8 cellular contexts compared by ENCODE assay signal in the genomic region with DNA sequence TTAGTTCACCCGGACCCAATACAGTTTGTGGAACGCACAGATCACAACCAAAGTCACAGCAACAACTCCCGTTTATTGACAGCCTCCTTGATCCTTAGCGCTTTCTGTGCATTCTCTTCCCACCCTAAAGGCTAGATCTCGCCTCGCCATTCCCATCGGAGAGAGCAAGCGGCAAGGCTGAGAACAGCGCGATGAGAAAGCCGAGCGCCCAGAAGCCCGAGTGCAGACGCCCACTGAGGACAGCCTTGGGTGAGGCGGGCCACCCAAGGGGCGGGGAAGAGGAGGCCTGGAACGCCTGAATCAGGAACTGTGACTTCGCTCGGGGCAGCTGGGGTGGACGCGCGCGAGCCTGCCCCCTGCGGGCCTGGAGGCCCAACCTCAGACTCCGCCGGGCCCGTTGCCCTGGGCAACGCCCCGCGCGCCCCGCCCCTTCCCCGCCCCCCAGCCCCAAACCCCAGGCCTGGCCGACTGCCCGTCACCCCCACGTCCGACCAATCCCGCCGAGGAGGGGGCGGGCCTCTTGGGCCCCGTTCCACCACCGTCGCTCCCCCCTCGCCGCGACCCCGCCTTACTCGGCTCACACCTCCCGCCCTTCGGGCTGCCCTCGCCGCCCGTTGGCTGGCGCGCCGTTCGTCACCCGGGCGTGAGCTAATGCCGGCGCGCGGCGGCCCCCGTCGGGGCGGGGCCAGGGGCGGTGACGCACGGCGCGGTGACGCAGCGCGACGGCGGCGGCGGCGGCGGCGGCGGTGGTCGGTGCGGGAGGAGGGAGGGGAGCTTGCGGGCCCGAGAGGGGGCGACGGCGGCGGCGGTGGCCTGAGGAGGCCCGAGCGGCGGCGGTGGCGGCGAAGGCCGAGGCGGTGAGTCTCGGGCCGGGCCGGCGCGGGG. TPM values are rescaled to one million over a fixed set of nuclear protein-coding genes. Genes with fewer than 3 reads are reported as not detected.
DNase-seq lines count a peak whose midpoint lies in the region; ATAC-seq and TF ChIP-seq lines count a peak whose summit lies in the region.

TSS of gene SAMD4B (plus strand) at position 702 of the 885 bp plus-strand sequence. CDS start 14,473 bp downstream, outside the sequence.

- DNase-seq in DMS79 treated with DMSO at 0.1 percent for 48 hours (lab: John Stamatoyannopoulos, UW), result peak; percentile 99
- peak; percentile 95 for DNase-seq in KG1 (lab: John Stamatoyannopoulos, UW)
- DNase-seq in activated T-cell treated with anti-CD3 and anti-CD28 coated beads, Interleukin-2, amount 50 U/mL, for 4 hours, result peak; percentile 99
- peak; percentile 98 to 100 for DNase-seq in stimulated activated CD8-positive, alpha-beta memory T cell treated with anti-CD3 and anti-CD28 coated beads, Interleukin-7, amount 100 ng/mL, for 4 hours (ENCODE audit: low read depth in 2 of 2)

- H3K27me3 ChIP-seq in muscle layer of duodenum (ENCODE audit: low read depth, low read length), result no peaks in the 10 kb centered on the region

- H3K36me3 Mint-ChIP-seq in activated T-cell treated with anti-CD3 and anti-CD28 coated beads, Interleukin-2, amount 50 U/mL, for 4 hours (ENCODE audit: insufficient read depth), result peaks cover 13% of the 10 kb centered on the region

- H3K9me3 ChIP-seq in muscle layer of duodenum (ENCODE audit: control insufficient read depth in 1 of 2, low read length in 2 of 2), result no peaks in the 10 kb centered on the region

- H3K27ac ChIP-seq in muscle layer of duodenum (ENCODE audit: low read length), result peak within 1 kb of the TSS; percentile 98

- peak within 1 kb of the TSS; percentile 97 for H3K4me3 Mint-ChIP-seq in activated T-cell treated with anti-CD3 and anti-CD28 coated beads, Interleukin-2, amount 50 U/mL, for 4 hours

- H3K9me3 Mint-ChIP-seq in activated T-cell treated with anti-CD3 and anti-CD28 coated beads, Interleukin-2, amount 50 U/mL, for 4 hours, result no peaks in the 10 kb centered on the region

- peak within 1 kb of the TSS; percentile 94 to 100 for H3K4me3 ChIP-seq in muscle layer of duodenum (ENCODE audit: low read depth in 1 of 2, low read length in 2 of 2)

- ATAC-seq in GM21723 (IDR thresholded peaks at IDR 0.05; ENCODE audit: unreplicated experiment), result peak; percentile 86
- ATAC-seq in activated T-cell treated with anti-CD3 and anti-CD28 coated beads, Interleukin-2, amount 50 U/mL, for 4 hours, result peak; percentile 89 to 91
- ATAC-seq in esophagus mucosa, result peak; percentile 97

- peaks cover 63% of the 10 kb centered on the region for H3K4me1 Mint-ChIP-seq in activated T-cell treated with anti-CD3 and anti-CD28 coated beads, Interleukin-2, amount 50 U/mL, for 4 hours (ENCODE audit: low read depth)

- peaks cover 20 to 44% of the 10 kb centered on the region in 2 donors for H3K4me1 ChIP-seq in muscle layer of duodenum (ENCODE audit: control insufficient read depth in 1 of 2, insufficient read depth in 2 of 2, low read length in 2 of 2)

- H3K27me3 Mint-ChIP-seq in activated T-cell treated with anti-CD3 and anti-CD28 coated beads, Interleukin-2, amount 50 U/mL, for 4 hours (ENCODE audit: low read depth), result no peaks in the 10 kb centered on the region

- peaks cover 4 to 10% of the 10 kb centered on the region in 2 donors for H3K36me3 ChIP-seq in muscle layer of duodenum (ENCODE audit: control insufficient read depth in 1 of 2, insufficient read depth in 2 of 2, low read length in 2 of 2)

TF ChIP-seq in PFSK-1, 5 proteins besides CTCF, POLR2A, EP300 and RAD21:
- TF ChIP-seq FOXP2 (optimal IDR thresholded peaks at IDR 0.05; ENCODE audit: borderline replicate concordance, extremely low read depth, extremely low read length, insufficient read depth) (peak; percentile 62), POLR2AphosphoS5 (IDR thresholded peaks at IDR 0.05; ENCODE audit: low read depth, low read length) (peak; percentile 99), TAF1 (IDR thresholded peaks at IDR 0.05; ENCODE audit: borderline replicate concordance, insufficient read depth, low read length) (peak; percentile 91), SIN3A (IDR thresholded peaks at IDR 0.05; ENCODE audit: borderline replicate concordance, insufficient read depth, low read length) (no peak), REST (IDR thresholded peaks at IDR 0.05; ENCODE audit: insufficient read depth in 1 of 2, low read depth in 2 of 2, low read length in 2 of 2) (0 out of 4 replicates have a peak, but pooled peaks of 1 of the 2 experiments have one; percentile 10)
TF ChIP-seq in PFSK-1: peak in this region for 4.

RNA-seq across cellular contexts. Expression of gene SAMD4B, which starts in this region (rescaled TPM):
- 132 TPM for polyA plus RNA-seq in PFSK-1 (2012; ENCODE audit: insufficient read length, low read depth)
- total RNA-seq in activated T-cell treated with anti-CD3 and anti-CD28 coated beads, Interleukin-2, amount 50 U/mL, for 4 hours, result 10 to 100 TPM; 72.6 to 81.6 (median 81.1) TPM
- total RNA-seq in esophagus mucosa, result 53.3 TPM

Comparison
In these comparisons a context has a peak if more than half of its experiments do, and no peak if none do; other contexts are left out.
1. Peak in every context shown above with its lines: DNase-seq, ATAC-seq, H3K4me3 ChIP-seq and H3K27ac ChIP-seq.